Comparison of ENCODE assay signal across 8 cellular contexts in the genomic region with DNA sequence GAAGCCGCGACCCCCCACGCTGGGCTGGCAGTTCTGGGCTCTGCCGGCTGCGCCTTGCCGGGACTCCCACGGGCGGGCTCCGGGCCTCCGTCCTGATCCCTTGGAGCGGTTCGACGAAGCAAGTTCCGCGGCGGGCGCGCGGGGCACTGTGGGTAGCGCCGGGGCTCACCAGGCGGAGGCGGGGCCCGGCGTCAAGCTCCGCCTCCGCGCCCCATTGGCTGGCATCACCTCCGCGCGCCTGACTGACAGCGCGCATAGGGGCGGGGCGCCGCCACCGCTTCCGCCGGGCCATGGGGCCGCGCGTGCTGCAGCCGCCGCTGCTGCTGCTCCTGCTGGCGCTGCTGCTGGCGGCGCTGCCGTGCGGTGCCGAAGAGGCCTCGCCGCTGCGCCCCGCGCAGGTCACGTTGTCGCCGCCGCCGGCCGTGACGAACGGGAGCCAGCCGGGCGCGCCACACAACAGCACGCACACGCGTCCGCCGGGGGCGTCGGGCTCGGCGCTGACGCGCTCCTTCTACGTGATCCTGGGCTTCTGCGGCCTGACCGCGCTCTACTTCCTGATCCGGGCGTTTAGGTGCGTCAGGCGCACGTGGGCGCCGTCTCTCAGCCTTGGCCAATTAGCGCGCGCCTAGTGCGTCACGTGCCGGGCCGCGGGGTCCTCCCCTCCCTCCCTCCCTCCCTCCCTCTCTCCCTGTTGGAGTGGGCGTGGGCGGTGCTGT. TPM values are rescaled to one million over a fixed set of nuclear protein-coding genes. Genes with fewer than 3 reads are reported as not detected.
DNase-seq lines count a peak whose midpoint lies in the region; ATAC-seq and TF ChIP-seq lines count a peak whose summit lies in the region.

Gene FAM174C, plus strand, starts transcription at position 271 of the 716 bp plus-strand sequence. Its CDS starts 20 bp downstream, at position 291.

- peaks cover 57% of the 10 kb centered on the region for H3K36me3 Mint-ChIP-seq in activated CD4-positive, alpha-beta T cell treated with anti-CD3 and anti-CD28 coated beads, Interleukin-2, amount 10 ng/mL, durations not matched to agents 7 days and 5 days (ENCODE audit: low read depth)

- H3K4me1 ChIP-seq in BLaER1, result peaks cover 71% of the 10 kb centered on the region

- H3K27ac Mint-ChIP-seq in activated CD4-positive, alpha-beta T cell treated with anti-CD3 and anti-CD28 coated beads, Interleukin-2, amount 10 ng/mL, durations not matched to agents 7 days and 5 days, result peak within 1 kb of the TSS; percentile 97

- peaks cover 80% of the 10 kb centered on the region for H4K20me1 ChIP-seq in BLaER1

- peak within 1 kb of the TSS; percentile 100 for H3K4me2 ChIP-seq in BLaER1

- peaks cover 75% of the 10 kb centered on the region for H3K36me3 ChIP-seq in BLaER1

- CTCF ChIA-PET in activated CD4-positive, alpha-beta T cell treated with anti-CD3 and anti-CD28 coated beads, Interleukin-2, amount 10 ng/mL, durations not matched to agents 7 days and 5 days (lab: Charles Lee), result interaction anchor here (0.6 to 4.4 kb wide), 6 partner anchors 9 to 353 kb away, joined by 3 to 34 read pairs (median 6); partner anchors contain the start of genes ABCA7 and ATP5F1D

- H3K4me1 Mint-ChIP-seq in activated CD4-positive, alpha-beta T cell treated with anti-CD3 and anti-CD28 coated beads, Interleukin-2, amount 10 ng/mL, durations not matched to agents 7 days and 5 days, result peaks cover 56% of the 10 kb centered on the region

- H3K4me3 Mint-ChIP-seq in activated CD4-positive, alpha-beta T cell treated with anti-CD3 and anti-CD28 coated beads, Interleukin-2, amount 10 ng/mL, durations not matched to agents 7 days and 5 days, result peak within 1 kb of the TSS; percentile 88

- H3K27me3 ChIP-seq in BLaER1, result no peaks in the 10 kb centered on the region

- no peaks in the 10 kb centered on the region for H3K27me3 Mint-ChIP-seq in activated CD4-positive, alpha-beta T cell treated with anti-CD3 and anti-CD28 coated beads, Interleukin-2, amount 10 ng/mL, durations not matched to agents 7 days and 5 days

- no peaks in the 10 kb centered on the region for H3K9me3 Mint-ChIP-seq in activated CD4-positive, alpha-beta T cell treated with anti-CD3 and anti-CD28 coated beads, Interleukin-2, amount 10 ng/mL, durations not matched to agents 7 days and 5 days

- H3K4me3 ChIP-seq in BLaER1, result peak within 1 kb of the TSS; percentile 80
- peak within 1 kb of the TSS; percentile 83 for H3K4me3 ChIP-seq in coronary artery

- ATAC-seq in GM19351 (IDR thresholded peaks at IDR 0.05; ENCODE audit: unreplicated experiment) (peak; percentile 80), HG03520 (IDR thresholded peaks at IDR 0.05; ENCODE audit: unreplicated experiment) (peak; percentile 66), left lobe of liver (peak; percentile 76)

- peak within 1 kb of the TSS; percentile 95 for H3K9ac ChIP-seq in BLaER1

- POLR2A ChIA-PET in activated CD4-positive, alpha-beta T cell treated with anti-CD3 and anti-CD28 coated beads, Interleukin-2, amount 10 ng/mL, durations not matched to agents 7 days and 5 days (lab: Charles Lee), result interaction anchor here (1.4 kb wide), 1 partner anchor 23 kb away, joined by 3 read pairs; no protein-coding TSS in a partner anchor

- no peaks in the 10 kb centered on the region for H3K9me3 ChIP-seq in BLaER1

- DNase-seq in NCI-H69 (lab: John Stamatoyannopoulos, UW) (peak; percentile 99), coronary artery (ENCODE audit: low spot score) (peak; percentile 96), left lobe of liver (ENCODE audit: low spot score) (peak; percentile 96)
- DNase-seq in activated CD4-positive, alpha-beta T cell treated with anti-CD3 and anti-CD28 coated beads, Interleukin-2, amount 10 ng/mL, durations not matched to agents 7 days and 5 days, result peak; percentile 96
- peak; percentile 98 for DNase-seq in stimulated activated CD4-positive, alpha-beta T cell treated with anti-CD3 and anti-CD28 coated beads, Interleukin-2, amount 100 ng/mL, for 4 hours (ENCODE audit: low read depth)

- no peak for TF ChIP-seq CTCF in coronary artery (IDR thresholded peaks at IDR 0.05)

- H3K27ac ChIP-seq in BLaER1 (peak within 1 kb of the TSS; percentile 99), coronary artery (peak within 1 kb of the TSS; percentile 92 to 97)

RNA-seq across cellular contexts. Expression of gene FAM174C, which starts in this region (rescaled TPM):
- 10 to 100 TPM; 47.8 to 51.5 TPM for total RNA-seq in activated CD4-positive, alpha-beta T cell treated with anti-CD3 and anti-CD28 coated beads, Interleukin-2, amount 10 ng/mL, durations not matched to agents 7 days and 5 days
- 48.0 TPM for total RNA-seq in left lobe of liver

Comparison
In these comparisons a context has a peak if more than half of its experiments do, and no peak if none do; other contexts are left out.
1. Peak in every context shown above with its lines: DNase-seq, ATAC-seq, H3K4me3 ChIP-seq and H3K27ac ChIP-seq.